ENCODE assay signal across 1 cellular context in the genomic region with DNA sequence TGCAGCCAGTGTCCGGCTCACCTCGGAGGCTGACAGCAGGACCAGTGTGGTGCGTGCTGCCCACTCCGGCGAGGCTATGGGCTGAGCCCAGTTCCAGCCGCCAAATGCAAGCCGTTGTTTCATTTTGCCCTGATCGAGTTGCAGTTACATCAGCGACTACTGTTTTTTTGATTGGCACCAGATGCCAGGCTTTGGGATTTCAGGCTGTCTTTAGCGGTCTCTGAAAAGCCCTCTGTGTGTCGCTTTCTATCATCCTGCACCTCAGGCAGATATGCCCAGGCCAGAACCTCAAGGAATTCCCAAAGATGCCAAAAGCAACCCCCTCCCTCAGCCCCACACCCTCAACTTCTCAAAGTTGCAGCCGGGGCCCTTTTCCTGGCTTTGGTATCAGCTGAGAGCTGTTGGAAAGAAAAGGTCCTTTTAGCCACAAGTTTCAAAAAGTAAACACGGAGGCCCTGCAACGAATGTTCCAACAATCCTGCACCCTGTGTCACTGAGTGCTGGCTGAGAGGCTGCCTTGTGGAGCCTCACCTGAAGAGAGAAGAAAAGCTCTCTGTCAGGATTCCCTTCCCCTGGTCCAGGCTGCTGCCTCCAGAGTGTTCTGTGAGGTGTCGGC.
A peak's percentile ranks its signal among the peaks of the same experiment; 100 is the strongest.
TF ChIP-seq lines count a peak whose summit lies in the region.

No MANE protein-coding gene starts in this region.

TF ChIP-seq in HepG2, 621 proteins besides CTCF, POLR2A, EP300 and RAD21 (continued from another document and continues in another):
- TF ChIP-seq, protein P1, sequence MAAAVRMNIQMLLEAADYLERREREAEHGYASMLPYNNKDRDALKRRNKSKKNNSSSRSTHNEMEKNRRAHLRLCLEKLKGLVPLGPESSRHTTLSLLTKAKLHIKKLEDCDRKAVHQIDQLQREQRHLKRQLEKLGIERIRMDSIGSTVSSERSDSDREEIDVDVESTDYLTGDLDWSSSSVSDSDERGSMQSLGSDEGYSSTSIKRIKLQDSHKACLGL (CRISPR knock-in tag; IDR thresholded peaks at IDR 0.05): no peak
- TF ChIP-seq MTA1 (CRISPR knock-in tag; IDR thresholded peaks at IDR 0.05; ENCODE audit: borderline replicate concordance): 0 out of 2 replicates have a peak, but pooled peaks have one; percentile 17
- TF ChIP-seq, protein P2, sequence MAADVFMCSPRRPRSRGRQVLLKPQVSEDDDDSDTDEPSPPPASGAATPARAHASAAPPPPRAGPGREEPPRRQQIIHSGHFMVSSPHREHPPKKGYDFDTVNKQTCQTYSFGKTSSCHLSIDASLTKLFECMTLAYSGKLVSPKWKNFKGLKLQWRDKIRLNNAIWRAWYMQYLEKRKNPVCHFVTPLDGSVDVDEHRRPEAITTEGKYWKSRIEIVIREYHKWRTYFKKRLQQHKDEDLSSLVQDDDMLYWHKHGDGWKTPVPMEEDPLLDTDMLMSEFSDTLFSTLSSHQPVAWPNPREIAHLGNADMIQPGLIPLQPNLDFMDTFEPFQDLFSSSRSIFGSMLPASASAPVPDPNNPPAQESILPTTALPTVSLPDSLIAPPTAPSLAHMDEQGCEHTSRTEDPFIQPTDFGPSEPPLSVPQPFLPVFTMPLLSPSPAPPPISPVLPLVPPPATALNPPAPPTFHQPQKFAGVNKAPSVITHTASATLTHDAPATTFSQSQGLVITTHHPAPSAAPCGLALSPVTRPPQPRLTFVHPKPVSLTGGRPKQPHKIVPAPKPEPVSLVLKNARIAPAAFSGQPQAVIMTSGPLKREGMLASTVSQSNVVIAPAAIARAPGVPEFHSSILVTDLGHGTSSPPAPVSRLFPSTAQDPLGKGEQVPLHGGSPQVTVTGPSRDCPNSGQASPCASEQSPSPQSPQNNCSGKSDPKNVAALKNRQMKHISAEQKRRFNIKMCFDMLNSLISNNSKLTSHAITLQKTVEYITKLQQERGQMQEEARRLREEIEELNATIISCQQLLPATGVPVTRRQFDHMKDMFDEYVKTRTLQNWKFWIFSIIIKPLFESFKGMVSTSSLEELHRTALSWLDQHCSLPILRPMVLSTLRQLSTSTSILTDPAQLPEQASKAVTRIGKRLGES (CRISPR knock-in tag; IDR thresholded peaks at IDR 0.05; ENCODE audit: borderline replicate concordance): no peak
- TF ChIP-seq HNRNPL (IDR thresholded peaks at IDR 0.05; ENCODE audit: low read depth, low read length): peak; percentile 59; the same call in 1 of the 2 replicates
- TF ChIP-seq XRCC5 (optimal IDR thresholded peaks at IDR 0.05; ENCODE audit: low read length): peak; percentile 91
- TF ChIP-seq FOSL1 (CRISPR knock-in tag; IDR thresholded peaks at IDR 0.05; ENCODE audit: borderline replicate concordance): no peak
- TF ChIP-seq, protein P3, sequence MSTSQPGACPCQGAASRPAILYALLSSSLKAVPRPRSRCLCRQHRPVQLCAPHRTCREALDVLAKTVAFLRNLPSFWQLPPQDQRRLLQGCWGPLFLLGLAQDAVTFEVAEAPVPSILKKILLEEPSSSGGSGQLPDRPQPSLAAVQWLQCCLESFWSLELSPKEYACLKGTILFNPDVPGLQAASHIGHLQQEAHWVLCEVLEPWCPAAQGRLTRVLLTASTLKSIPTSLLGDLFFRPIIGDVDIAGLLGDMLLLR (CRISPR knock-in tag; IDR thresholded peaks at IDR 0.05): peak; percentile 75; the same call in 1 of the 2 replicates
- no peak for TF ChIP-seq ZKSCAN1 (IDR thresholded peaks at IDR 0.05; ENCODE audit: low read length)
- peak; percentile 14; the same call in 1 of the 2 replicates for TF ChIP-seq ZSCAN29 (CRISPR knock-in tag; conservative IDR thresholded peaks at IDR 0.05)
- no peak for TF ChIP-seq ZNF572 (CRISPR knock-in tag; IDR thresholded peaks at IDR 0.05)
- no peak for TF ChIP-seq ZC3H4 (CRISPR knock-in tag; IDR thresholded peaks at IDR 0.05; ENCODE audit: borderline replicate concordance)
- no peak for TF ChIP-seq CHD2 (IDR thresholded peaks at IDR 0.05; ENCODE audit: low read depth, low read length)
- no peak for TF ChIP-seq JUND (CRISPR knock-in tag; IDR thresholded peaks at IDR 0.05)
- TF ChIP-seq CBX2 (IDR thresholded peaks at IDR 0.05; ENCODE audit: low read depth, low read length): no peak
- TF ChIP-seq CBX2 (CRISPR knock-in tag; IDR thresholded peaks at IDR 0.05; ENCODE audit: low read depth): no peak
- no peak for TF ChIP-seq ZNF329 (CRISPR knock-in tag; IDR thresholded peaks at IDR 0.05; ENCODE audit: low read depth)
- TF ChIP-seq EZH2 (conservative IDR thresholded peaks at IDR 0.05; ENCODE audit: low read depth, low read length): no peak
- TF ChIP-seq ZNF3 (CRISPR knock-in tag; IDR thresholded peaks at IDR 0.05): no peak
- no peak for TF ChIP-seq MATR3 (CRISPR knock-in tag; IDR thresholded peaks at IDR 0.05)
- TF ChIP-seq TAF15 (IDR thresholded peaks at IDR 0.05; ENCODE audit: low read depth, low read length, poor library complexity, severe bottlenecking): no peak
- no peak for TF ChIP-seq RBM22 (optimal IDR thresholded peaks at IDR 0.05; ENCODE audit: low read length)
- no peak for TF ChIP-seq ATF7 (IDR thresholded peaks at IDR 0.05)
- no peak for TF ChIP-seq ATF7 (CRISPR knock-in tag; IDR thresholded peaks at IDR 0.05)
- peak; percentile 53; the same call in 1 of the 2 replicates for TF ChIP-seq SOX5 (CRISPR knock-in tag; IDR thresholded peaks at IDR 0.05; ENCODE audit: borderline replicate concordance)
- TF ChIP-seq GPN1 (CRISPR knock-in tag; IDR thresholded peaks at IDR 0.05; ENCODE audit: borderline replicate concordance): no peak
- TF ChIP-seq ZNF30 (CRISPR knock-in tag; IDR thresholded peaks at IDR 0.05): no peak
- TF ChIP-seq ZNF761 (CRISPR knock-in tag; conservative IDR thresholded peaks at IDR 0.05): no peak; the same call in 1 of the 2 replicates
- TF ChIP-seq ZFX (CRISPR knock-in tag; IDR thresholded peaks at IDR 0.05; ENCODE audit: low read depth): peak; percentile 71
- TF ChIP-seq RFXAP (CRISPR knock-in tag; IDR thresholded peaks at IDR 0.05; ENCODE audit: borderline replicate concordance): no peak
- TF ChIP-seq ETV5 (CRISPR knock-in tag; IDR thresholded peaks at IDR 0.05; ENCODE audit: borderline replicate concordance): no peak
- no peak; the same call in 1 of the 2 replicates for TF ChIP-seq PPARG (CRISPR knock-in tag; conservative IDR thresholded peaks at IDR 0.05)
- TF ChIP-seq, protein P4, sequence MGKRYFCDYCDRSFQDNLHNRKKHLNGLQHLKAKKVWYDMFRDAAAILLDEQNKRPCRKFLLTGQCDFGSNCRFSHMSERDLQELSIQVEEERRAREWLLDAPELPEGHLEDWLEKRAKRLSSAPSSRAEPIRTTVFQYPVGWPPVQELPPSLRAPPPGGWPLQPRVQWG (CRISPR knock-in tag; IDR thresholded peaks at IDR 0.05; ENCODE audit: borderline replicate concordance, low read depth): no peak
- TF ChIP-seq, protein P5, sequence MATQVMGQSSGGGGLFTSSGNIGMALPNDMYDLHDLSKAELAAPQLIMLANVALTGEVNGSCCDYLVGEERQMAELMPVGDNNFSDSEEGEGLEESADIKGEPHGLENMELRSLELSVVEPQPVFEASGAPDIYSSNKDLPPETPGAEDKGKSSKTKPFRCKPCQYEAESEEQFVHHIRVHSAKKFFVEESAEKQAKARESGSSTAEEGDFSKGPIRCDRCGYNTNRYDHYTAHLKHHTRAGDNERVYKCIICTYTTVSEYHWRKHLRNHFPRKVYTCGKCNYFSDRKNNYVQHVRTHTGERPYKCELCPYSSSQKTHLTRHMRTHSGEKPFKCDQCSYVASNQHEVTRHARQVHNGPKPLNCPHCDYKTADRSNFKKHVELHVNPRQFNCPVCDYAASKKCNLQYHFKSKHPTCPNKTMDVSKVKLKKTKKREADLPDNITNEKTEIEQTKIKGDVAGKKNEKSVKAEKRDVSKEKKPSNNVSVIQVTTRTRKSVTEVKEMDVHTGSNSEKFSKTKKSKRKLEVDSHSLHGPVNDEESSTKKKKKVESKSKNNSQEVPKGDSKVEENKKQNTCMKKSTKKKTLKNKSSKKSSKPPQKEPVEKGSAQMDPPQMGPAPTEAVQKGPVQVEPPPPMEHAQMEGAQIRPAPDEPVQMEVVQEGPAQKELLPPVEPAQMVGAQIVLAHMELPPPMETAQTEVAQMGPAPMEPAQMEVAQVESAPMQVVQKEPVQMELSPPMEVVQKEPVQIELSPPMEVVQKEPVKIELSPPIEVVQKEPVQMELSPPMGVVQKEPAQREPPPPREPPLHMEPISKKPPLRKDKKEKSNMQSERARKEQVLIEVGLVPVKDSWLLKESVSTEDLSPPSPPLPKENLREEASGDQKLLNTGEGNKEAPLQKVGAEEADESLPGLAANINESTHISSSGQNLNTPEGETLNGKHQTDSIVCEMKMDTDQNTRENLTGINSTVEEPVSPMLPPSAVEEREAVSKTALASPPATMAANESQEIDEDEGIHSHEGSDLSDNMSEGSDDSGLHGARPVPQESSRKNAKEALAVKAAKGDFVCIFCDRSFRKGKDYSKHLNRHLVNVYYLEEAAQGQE (IDR thresholded peaks at IDR 0.05; ENCODE audit: borderline replicate concordance in 1 of 2, low read depth in 1 of 2, low read length in 2 of 2): no peak
- TF ChIP-seq, protein P6, sequence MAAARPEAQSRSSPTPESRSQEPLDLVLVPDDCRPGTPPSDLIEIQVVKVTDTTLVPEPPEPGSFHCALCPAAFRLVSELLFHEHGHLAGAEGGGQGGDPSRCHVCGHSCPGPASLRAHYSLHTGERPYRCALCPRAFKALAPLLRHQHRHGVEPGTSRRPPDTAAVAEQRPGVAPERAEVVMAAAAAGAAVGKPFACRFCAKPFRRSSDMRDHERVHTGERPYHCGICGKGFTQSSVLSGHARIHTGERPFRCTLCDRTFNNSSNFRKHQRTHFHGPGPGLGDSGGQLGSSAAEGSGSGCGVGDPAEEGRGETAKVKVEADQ (CRISPR knock-in tag; IDR thresholded peaks at IDR 0.05; ENCODE audit: borderline replicate concordance): no peak
- no peak for TF ChIP-seq CEBPG (CRISPR knock-in tag; IDR thresholded peaks at IDR 0.05)
- no peak for TF ChIP-seq ZFYVE20 (CRISPR knock-in tag; IDR thresholded peaks at IDR 0.05; ENCODE audit: borderline replicate concordance, low read depth)
- TF ChIP-seq NR1H2 (CRISPR knock-in tag; IDR thresholded peaks at IDR 0.05; ENCODE audit: borderline replicate concordance, low read depth): no peak
- no peak for TF ChIP-seq ZNF225 (CRISPR knock-in tag; IDR thresholded peaks at IDR 0.05)
- no peak; the same call in 1 of the 2 replicates for TF ChIP-seq ARHGAP35 (CRISPR knock-in tag; IDR thresholded peaks at IDR 0.05; ENCODE audit: borderline replicate concordance)
- TF ChIP-seq NKX3-1 (CRISPR knock-in tag; IDR thresholded peaks at IDR 0.05): no peak
- TF ChIP-seq SIN3A (IDR thresholded peaks at IDR 0.05; ENCODE audit: borderline replicate concordance, low read depth, low read length): no peak
- TF ChIP-seq, protein P7, sequence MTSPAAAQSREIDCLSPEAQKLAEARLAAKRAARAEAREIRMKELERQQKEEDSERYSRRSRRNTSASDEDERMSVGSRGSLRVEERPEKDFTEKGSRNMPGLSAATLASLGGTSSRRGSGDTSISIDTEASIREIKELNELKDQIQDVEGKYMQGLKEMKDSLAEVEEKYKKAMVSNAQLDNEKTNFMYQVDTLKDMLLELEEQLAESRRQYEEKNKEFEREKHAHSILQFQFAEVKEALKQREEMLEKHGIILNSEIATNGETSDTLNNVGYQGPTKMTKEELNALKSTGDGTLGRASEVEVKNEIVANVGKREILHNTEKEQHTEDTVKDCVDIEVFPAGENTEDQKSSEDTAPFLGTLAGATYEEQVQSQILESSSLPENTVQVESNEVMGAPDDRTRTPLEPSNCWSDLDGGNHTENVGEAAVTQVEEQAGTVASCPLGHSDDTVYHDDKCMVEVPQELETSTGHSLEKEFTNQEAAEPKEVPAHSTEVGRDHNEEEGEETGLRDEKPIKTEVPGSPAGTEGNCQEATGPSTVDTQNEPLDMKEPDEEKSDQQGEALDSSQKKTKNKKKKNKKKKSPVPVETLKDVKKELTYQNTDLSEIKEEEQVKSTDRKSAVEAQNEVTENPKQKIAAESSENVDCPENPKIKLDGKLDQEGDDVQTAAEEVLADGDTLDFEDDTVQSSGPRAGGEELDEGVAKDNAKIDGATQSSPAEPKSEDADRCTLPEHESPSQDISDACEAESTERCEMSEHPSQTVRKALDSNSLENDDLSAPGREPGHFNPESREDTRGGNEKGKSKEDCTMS (CRISPR knock-in tag; conservative IDR thresholded peaks at IDR 0.05): no peak
- peak; percentile 72 for TF ChIP-seq ZNF12 (CRISPR knock-in tag; IDR thresholded peaks at IDR 0.05)
- no peak for TF ChIP-seq NFE2 (CRISPR knock-in tag; IDR thresholded peaks at IDR 0.05)
- TF ChIP-seq, protein P8, sequence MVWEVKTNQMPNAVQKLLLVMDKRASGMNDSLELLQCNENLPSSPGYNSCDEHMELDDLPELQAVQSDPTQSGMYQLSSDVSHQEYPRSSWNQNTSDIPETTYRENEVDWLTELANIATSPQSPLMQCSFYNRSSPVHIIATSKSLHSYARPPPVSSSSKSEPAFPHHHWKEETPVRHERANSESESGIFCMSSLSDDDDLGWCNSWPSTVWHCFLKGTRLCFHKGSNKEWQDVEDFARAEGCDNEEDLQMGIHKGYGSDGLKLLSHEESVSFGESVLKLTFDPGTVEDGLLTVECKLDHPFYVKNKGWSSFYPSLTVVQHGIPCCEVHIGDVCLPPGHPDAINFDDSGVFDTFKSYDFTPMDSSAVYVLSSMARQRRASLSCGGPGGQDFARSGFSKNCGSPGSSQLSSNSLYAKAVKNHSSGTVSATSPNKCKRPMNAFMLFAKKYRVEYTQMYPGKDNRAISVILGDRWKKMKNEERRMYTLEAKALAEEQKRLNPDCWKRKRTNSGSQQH (CRISPR knock-in tag; IDR thresholded peaks at IDR 0.05; ENCODE audit: low read depth): no peak
- TF ChIP-seq, protein P9, sequence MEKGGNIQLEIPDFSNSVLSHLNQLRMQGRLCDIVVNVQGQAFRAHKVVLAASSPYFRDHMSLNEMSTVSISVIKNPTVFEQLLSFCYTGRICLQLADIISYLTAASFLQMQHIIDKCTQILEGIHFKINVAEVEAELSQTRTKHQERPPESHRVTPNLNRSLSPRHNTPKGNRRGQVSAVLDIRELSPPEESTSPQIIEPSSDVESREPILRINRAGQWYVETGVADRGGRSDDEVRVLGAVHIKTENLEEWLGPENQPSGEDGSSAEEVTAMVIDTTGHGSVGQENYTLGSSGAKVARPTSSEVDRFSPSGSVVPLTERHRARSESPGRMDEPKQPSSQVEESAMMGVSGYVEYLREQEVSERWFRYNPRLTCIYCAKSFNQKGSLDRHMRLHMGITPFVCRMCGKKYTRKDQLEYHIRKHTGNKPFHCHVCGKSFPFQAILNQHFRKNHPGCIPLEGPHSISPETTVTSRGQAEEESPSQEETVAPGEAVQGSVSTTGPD (CRISPR knock-in tag; IDR thresholded peaks at IDR 0.05): peak; percentile 53; the same call in 1 of the 2 replicates
- TF ChIP-seq, protein P10, sequence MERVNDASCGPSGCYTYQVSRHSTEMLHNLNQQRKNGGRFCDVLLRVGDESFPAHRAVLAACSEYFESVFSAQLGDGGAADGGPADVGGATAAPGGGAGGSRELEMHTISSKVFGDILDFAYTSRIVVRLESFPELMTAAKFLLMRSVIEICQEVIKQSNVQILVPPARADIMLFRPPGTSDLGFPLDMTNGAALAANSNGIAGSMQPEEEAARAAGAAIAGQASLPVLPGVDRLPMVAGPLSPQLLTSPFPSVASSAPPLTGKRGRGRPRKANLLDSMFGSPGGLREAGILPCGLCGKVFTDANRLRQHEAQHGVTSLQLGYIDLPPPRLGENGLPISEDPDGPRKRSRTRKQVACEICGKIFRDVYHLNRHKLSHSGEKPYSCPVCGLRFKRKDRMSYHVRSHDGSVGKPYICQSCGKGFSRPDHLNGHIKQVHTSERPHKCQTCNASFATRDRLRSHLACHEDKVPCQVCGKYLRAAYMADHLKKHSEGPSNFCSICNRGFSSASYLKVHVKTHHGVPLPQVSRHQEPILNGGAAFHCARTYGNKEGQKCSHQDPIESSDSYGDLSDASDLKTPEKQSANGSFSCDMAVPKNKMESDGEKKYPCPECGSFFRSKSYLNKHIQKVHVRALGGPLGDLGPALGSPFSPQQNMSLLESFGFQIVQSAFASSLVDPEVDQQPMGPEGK (CRISPR knock-in tag; IDR thresholded peaks at IDR 0.05): peak; percentile 58
- TF ChIP-seq ZNF124 (CRISPR knock-in tag; IDR thresholded peaks at IDR 0.05): no peak
- peak; percentile 55; the same call in 1 of the 2 replicates for TF ChIP-seq RXRB (CRISPR knock-in tag; IDR thresholded peaks at IDR 0.05; ENCODE audit: borderline replicate concordance)
